ENCODE assay signal across 1 cellular context in genomic region chr4:139300431-139301142, GRCh38.
TF ChIP-seq lines count a peak whose summit lies in the region.

No MANE protein-coding gene starts in this region.

TF ChIP-seq in K562, 482 proteins besides CTCF, POLR2A, EP300 and RAD21 (continued from another document and continues in another):
- no peak for TF ChIP-seq PKNOX1 (IDR thresholded peaks at IDR 0.05)
- no peak for TF ChIP-seq NCOA1 (IDR thresholded peaks at IDR 0.05; ENCODE audit: low read depth)
- TF ChIP-seq SNRNP70 (optimal IDR thresholded peaks at IDR 0.05; ENCODE audit: low read depth, low read length): no peak
- TF ChIP-seq, protein P1, sequence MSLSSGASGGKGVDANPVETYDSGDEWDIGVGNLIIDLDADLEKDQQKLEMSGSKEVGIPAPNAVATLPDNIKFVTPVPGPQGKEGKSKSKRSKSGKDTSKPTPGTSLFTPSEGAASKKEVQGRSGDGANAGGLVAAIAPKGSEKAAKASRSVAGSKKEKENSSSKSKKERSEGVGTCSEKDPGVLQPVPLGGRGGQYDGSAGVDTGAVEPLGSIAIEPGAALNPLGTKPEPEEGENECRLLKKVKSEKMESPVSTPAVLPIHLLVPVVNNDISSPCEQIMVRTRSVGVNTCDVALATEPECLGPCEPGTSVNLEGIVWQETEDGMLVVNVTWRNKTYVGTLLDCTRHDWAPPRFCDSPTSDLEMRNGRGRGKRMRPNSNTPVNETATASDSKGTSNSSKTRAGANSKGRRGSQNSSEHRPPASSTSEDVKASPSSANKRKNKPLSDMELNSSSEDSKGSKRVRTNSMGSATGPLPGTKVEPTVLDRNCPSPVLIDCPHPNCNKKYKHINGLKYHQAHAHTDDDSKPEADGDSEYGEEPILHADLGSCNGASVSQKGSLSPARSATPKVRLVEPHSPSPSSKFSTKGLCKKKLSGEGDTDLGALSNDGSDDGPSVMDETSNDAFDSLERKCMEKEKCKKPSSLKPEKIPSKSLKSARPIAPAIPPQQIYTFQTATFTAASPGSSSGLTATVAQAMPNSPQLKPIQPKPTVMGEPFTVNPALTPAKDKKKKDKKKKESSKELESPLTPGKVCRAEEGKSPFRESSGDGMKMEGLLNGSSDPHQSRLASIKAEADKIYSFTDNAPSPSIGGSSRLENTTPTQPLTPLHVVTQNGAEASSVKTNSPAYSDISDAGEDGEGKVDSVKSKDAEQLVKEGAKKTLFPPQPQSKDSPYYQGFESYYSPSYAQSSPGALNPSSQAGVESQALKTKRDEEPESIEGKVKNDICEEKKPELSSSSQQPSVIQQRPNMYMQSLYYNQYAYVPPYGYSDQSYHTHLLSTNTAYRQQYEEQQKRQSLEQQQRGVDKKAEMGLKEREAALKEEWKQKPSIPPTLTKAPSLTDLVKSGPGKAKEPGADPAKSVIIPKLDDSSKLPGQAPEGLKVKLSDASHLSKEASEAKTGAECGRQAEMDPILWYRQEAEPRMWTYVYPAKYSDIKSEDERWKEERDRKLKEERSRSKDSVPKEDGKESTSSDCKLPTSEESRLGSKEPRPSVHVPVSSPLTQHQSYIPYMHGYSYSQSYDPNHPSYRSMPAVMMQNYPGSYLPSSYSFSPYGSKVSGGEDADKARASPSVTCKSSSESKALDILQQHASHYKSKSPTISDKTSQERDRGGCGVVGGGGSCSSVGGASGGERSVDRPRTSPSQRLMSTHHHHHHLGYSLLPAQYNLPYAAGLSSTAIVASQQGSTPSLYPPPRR (CRISPR knock-in tag; IDR thresholded peaks at IDR 0.05; ENCODE audit: borderline replicate concordance): no peak
- TF ChIP-seq TAF7 (tag; IDR thresholded peaks at IDR 0.05): peak; percentile 74
- TF ChIP-seq, protein P2, sequence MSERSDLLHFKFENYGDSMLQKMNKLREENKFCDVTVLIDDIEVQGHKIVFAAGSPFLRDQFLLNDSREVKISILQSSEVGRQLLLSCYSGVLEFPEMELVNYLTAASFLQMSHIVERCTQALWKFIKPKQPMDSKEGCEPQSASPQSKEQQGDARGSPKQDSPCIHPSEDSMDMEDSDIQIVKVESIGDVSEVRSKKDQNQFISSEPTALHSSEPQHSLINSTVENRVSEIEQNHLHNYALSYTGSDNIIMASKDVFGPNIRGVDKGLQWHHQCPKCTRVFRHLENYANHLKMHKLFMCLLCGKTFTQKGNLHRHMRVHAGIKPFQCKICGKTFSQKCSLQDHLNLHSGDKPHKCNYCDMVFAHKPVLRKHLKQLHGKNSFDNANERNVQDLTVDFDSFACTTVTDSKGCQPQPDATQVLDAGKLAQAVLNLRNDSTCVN (CRISPR knock-in tag; IDR thresholded peaks at IDR 0.05): no peak
- no peak for TF ChIP-seq PTTG1 (tag; IDR thresholded peaks at IDR 0.05; ENCODE audit: low read depth)
- TF ChIP-seq PRPF4 (IDR thresholded peaks at IDR 0.05; ENCODE audit: insufficient read depth, low read depth, low read length, poor library complexity, severe bottlenecking): no peak
- TF ChIP-seq POLR2B (IDR thresholded peaks at IDR 0.05; ENCODE audit: low read depth, partially characterized antibody): no peak
- no peak for TF ChIP-seq ZNF3 (CRISPR knock-in tag; IDR thresholded peaks at IDR 0.05)
- TF ChIP-seq, protein P3, sequence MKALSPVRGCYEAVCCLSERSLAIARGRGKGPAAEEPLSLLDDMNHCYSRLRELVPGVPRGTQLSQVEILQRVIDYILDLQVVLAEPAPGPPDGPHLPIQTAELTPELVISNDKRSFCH (CRISPR knock-in tag; IDR thresholded peaks at IDR 0.05): no peak
- TF ChIP-seq, protein P3 (tag; IDR thresholded peaks at IDR 0.05): no peak
- TF ChIP-seq SUPT5H (IDR thresholded peaks at IDR 0.05): no peak
- TF ChIP-seq ZNF449 (CRISPR knock-in tag; IDR thresholded peaks at IDR 0.05): no peak
- TF ChIP-seq EGR1 (conservative IDR thresholded peaks at IDR 0.05): no peak
- TF ChIP-seq PCBP1 (IDR thresholded peaks at IDR 0.05; ENCODE audit: low read depth, low read length, poor library complexity, severe bottlenecking): no peak
- TF ChIP-seq ZNF174 (CRISPR knock-in tag; IDR thresholded peaks at IDR 0.05): no peak
- no peak for TF ChIP-seq SFPQ (IDR thresholded peaks at IDR 0.05; ENCODE audit: low read depth, low read length)
- TF ChIP-seq NFIC (IDR thresholded peaks at IDR 0.05): no peak
- no peak for TF ChIP-seq NFE2 (IDR thresholded peaks at IDR 0.05; ENCODE audit: low read depth)
- no peak for TF ChIP-seq THRA (IDR thresholded peaks at IDR 0.05)
- no peak for TF ChIP-seq HNRNPK (IDR thresholded peaks at IDR 0.05; ENCODE audit: low read depth, low read length, poor library complexity, severe bottlenecking)
- TF ChIP-seq SPI1 (IDR thresholded peaks at IDR 0.05; ENCODE audit: borderline replicate concordance, low read depth, low read length): no peak
- peak; percentile 46; the same call in 1 of the 2 replicates for TF ChIP-seq JUND (IDR thresholded peaks at IDR 0.05; ENCODE audit: borderline replicate concordance, low read depth, low read length)
- TF ChIP-seq JUND (tag; IDR thresholded peaks at IDR 0.05; ENCODE audit: borderline replicate concordance, low read depth, low read length): 0 out of 3 replicates have a peak, but pooled peaks have one; percentile 52
- peak; percentile 18; the same call in 1 of the 2 replicates for TF ChIP-seq ESRRA (IDR thresholded peaks at IDR 0.05; ENCODE audit: borderline replicate concordance, low read depth)
- no peak for TF ChIP-seq SNAPC5 (CRISPR knock-in tag; IDR thresholded peaks at IDR 0.05)
- TF ChIP-seq TOE1 (IDR thresholded peaks at IDR 0.05; ENCODE audit: borderline replicate concordance): peak; percentile 24; the same call in 1 of the 2 replicates
- no peak for TF ChIP-seq TOE1 (CRISPR knock-in tag; IDR thresholded peaks at IDR 0.05; ENCODE audit: borderline replicate concordance, low read depth)
- TF ChIP-seq ZNF780A (CRISPR knock-in tag; IDR thresholded peaks at IDR 0.05): no peak
- TF ChIP-seq ZNF175 (CRISPR knock-in tag; IDR thresholded peaks at IDR 0.05; ENCODE audit: low read depth): no peak
- TF ChIP-seq SMARCE1 (IDR thresholded peaks at IDR 0.05): no peak; the same call in 1 of the 2 replicates
- no peak for TF ChIP-seq ZNF431 (CRISPR knock-in tag; IDR thresholded peaks at IDR 0.05)
- no peak for TF ChIP-seq SREBF2 (CRISPR knock-in tag; IDR thresholded peaks at IDR 0.05)
- TF ChIP-seq ZFX (CRISPR knock-in tag; IDR thresholded peaks at IDR 0.05): no peak; the same call in 1 of the 2 replicates
- TF ChIP-seq, protein P4, sequence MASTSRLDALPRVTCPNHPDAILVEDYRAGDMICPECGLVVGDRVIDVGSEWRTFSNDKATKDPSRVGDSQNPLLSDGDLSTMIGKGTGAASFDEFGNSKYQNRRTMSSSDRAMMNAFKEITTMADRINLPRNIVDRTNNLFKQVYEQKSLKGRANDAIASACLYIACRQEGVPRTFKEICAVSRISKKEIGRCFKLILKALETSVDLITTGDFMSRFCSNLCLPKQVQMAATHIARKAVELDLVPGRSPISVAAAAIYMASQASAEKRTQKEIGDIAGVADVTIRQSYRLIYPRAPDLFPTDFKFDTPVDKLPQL (IDR thresholded peaks at IDR 0.05; ENCODE audit: extremely low read depth, insufficient read length): no peak
- no peak for TF ChIP-seq ZFP1 (CRISPR knock-in tag; IDR thresholded peaks at IDR 0.05)
- TF ChIP-seq RBM39 (optimal IDR thresholded peaks at IDR 0.05; ENCODE audit: low read depth, low read length): no peak
- 0 out of 4 replicates have a peak, but pooled peaks of 1 of the 2 experiments have one; percentile 44 for TF ChIP-seq ZNF318 (IDR thresholded peaks at IDR 0.05; ENCODE audit: borderline replicate concordance in 1 of 2, low read depth in 1 of 2)
- TF ChIP-seq MIER1 (IDR thresholded peaks at IDR 0.05; ENCODE audit: low read depth): no peak
